Comparison of ENCODE assay signal across 1 cellular context in genomic region chr7:151472644-151473380, GRCh38.
TF ChIP-seq lines count a peak whose summit lies in the region.

No MANE protein-coding gene starts in this region.

TF ChIP-seq in GM12878, 131 proteins besides CTCF, POLR2A, EP300 and RAD21 (continues in another document):
- TF ChIP-seq RFX5 (IDR thresholded peaks at IDR 0.05; ENCODE audit: low read depth, low read length) (no peak; the same call in 1 of the 2 replicates), ZBTB11 (CRISPR knock-in tag; IDR thresholded peaks at IDR 0.05) (no peak), CBX3 (IDR thresholded peaks at IDR 0.05; ENCODE audit: borderline replicate concordance, low read depth) (no peak), HDAC2 (IDR thresholded peaks at IDR 0.05) (no peak), POLR2AphosphoS5 (IDR thresholded peaks at IDR 0.05; ENCODE audit: low read length) (peak; percentile 69; the same call in 1 of the 2 replicates), RAD51 (IDR thresholded peaks at IDR 0.05) (peak; percentile 68; the same call in 1 of the 2 replicates), SIX5 (IDR thresholded peaks at IDR 0.05; ENCODE audit: low read depth, low read length, severe bottlenecking) (no peak), FOS (IDR thresholded peaks at IDR 0.05; ENCODE audit: borderline replicate concordance, extremely low read depth, insufficient read length) (no peak), SREBF2 (IDR thresholded peaks at IDR 0.05; ENCODE audit: low read length) (no peak), TCF3 (IDR thresholded peaks at IDR 0.05; ENCODE audit: borderline replicate concordance, insufficient read depth, low read depth, low read length) (peak; percentile 87), NBN (IDR thresholded peaks at IDR 0.05) (peak; percentile 33; the same call in 1 of the 2 replicates), RCOR1 (conservative IDR thresholded peaks at IDR 0.05; ENCODE audit: low read depth, low read length) (no peak), MEF2A (IDR thresholded peaks at IDR 0.05; ENCODE audit: insufficient read depth, low read depth, low read length) (peak; percentile 63; the same call in 1 of the 2 replicates), HDAC6 (IDR thresholded peaks at IDR 0.05; ENCODE audit: unreplicated experiment) (no peak), SUPT20H (IDR thresholded peaks at IDR 0.05; ENCODE audit: borderline replicate concordance, control insufficient read depth, low read depth, low read length) (no peak), ZSCAN29 (IDR thresholded peaks at IDR 0.05) (no peak), ATF7 (IDR thresholded peaks at IDR 0.05; ENCODE audit: low read depth) (peak; percentile 67; the same call in 1 of the 2 replicates), BCL11A (IDR thresholded peaks at IDR 0.05; ENCODE audit: low read depth, low read length) (peak; percentile 86), EED (IDR thresholded peaks at IDR 0.05; ENCODE audit: low read depth) (peak; percentile 98), PKNOX1 (IDR thresholded peaks at IDR 0.05) (peak; percentile 68), ZNF592 (IDR thresholded peaks at IDR 0.05) (no peak), FOXK2 (IDR thresholded peaks at IDR 0.05) (no peak), MTA3 (IDR thresholded peaks at IDR 0.05; ENCODE audit: borderline replicate concordance, low read length) (peak; percentile 72), YBX1 (IDR thresholded peaks at IDR 0.05) (no peak), ZBED1 (IDR thresholded peaks at IDR 0.05; ENCODE audit: borderline replicate concordance) (peak; percentile 80; the same call in 1 of the 2 replicates), NR2C2 (IDR thresholded peaks at IDR 0.05; ENCODE audit: borderline replicate concordance, control insufficient read depth, insufficient read length, low read depth) (no peak), ZNF217 (IDR thresholded peaks at IDR 0.05) (peak; percentile 50; the same call in 1 of the 2 replicates), IRF3 (IDR thresholded peaks at IDR 0.05) (no peak), E2F8 (IDR thresholded peaks at IDR 0.05; ENCODE audit: low read depth, partially characterized antibody) (no peak), CHD1 (IDR thresholded peaks at IDR 0.05; ENCODE audit: low read depth, low read length) (no peak), E2F4 (IDR thresholded peaks at IDR 0.05; ENCODE audit: low read depth, low read length) (no peak), MXI1 (IDR thresholded peaks at IDR 0.05; ENCODE audit: low read depth, low read length) (peak; percentile 60; the same call in 1 of the 2 replicates), ZNF687 (IDR thresholded peaks at IDR 0.05) (peak; percentile 64), SMARCA5 (IDR thresholded peaks at IDR 0.05) (peak; percentile 84; the same call in 1 of the 2 replicates), ZBTB40 (IDR thresholded peaks at IDR 0.05; ENCODE audit: borderline replicate concordance) (no peak), RELA (IDR thresholded peaks at IDR 0.05; ENCODE audit: borderline replicate concordance, partially characterized antibody) (peak; percentile 98), CEBPB (IDR thresholded peaks at IDR 0.05; ENCODE audit: borderline replicate concordance in 1 of 2, low read depth in 2 of 2, low read length in 2 of 2) (peak; percentile 13 to 64; a peak in 2 of 4 replicates), ASH2L (IDR thresholded peaks at IDR 0.05; ENCODE audit: borderline replicate concordance, low read depth) (no peak)
